In the genomic region with DNA sequence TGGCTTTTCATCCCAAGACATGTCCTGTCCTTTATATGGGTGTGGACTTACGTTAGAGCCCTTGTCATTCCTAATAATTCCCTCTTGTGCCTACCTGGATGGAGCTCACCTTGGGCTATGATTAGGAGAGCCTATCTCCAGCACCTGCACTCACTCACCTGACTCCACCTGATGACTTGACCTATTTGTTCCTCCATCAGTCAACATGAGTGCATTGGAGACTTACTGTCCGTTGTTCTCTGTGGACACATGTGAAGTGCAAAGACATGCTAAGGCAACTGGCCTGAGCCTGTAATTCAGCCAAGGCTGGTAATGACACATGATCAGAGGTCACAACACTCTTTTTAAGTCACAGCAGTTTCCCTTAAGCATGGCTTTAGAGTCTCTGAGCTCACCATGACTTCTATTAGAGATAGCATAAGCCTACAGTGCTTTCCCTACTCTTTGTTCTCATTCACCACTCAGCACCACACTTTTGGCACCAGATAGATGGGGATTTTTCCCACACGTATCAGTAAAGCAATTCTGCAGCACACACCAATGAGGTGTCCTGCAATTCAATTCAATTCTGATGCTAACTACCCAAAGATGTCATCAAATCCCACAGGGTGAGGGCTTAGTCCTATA, we compare ENCODE assay signal across 27 cellular contexts.
"Had no signal": no experiment of that assay in that cellular context is flagged by ENCODE, and none has a peak within 500 bp of the region (broad histone marks: within the 10 kb centered on the region; RNA-seq: fewer than 3 reads in every experiment).

No MANE protein-coding gene starts in this region.

- H3K9me3 ChIP-seq: testis, thyroid gland had no signal

- H3K27ac ChIP-seq: stomach, suprapubic skin, testis, thoracic aorta, thyroid gland, tibial artery, tibial nerve, transverse colon, upper lobe of right lung, uterus, vagina had no signal

- H3K36me3 ChIP-seq: stomach, suprapubic skin, thoracic aorta, thyroid gland, tibial artery, tibial nerve, transverse colon, upper lobe of left lung, upper lobe of right lung, uterus, vagina had no signal

- FAIRE-seq: urothelium cell line had no signal

- DNase-seq: stimulated activated CD4-positive, alpha-beta T cell treated with anti-CD3 and anti-CD28 coated beads, Interleukin-2, amount 100 ng/mL, for 48 hours; stimulated activated CD4-positive, alpha-beta T cell treated with anti-CD3 and anti-CD28 coated beads, Interleukin-4, amount 100 ng/mL, for 1 hour; stimulated activated CD4-positive, alpha-beta T cell treated with anti-CD3 and anti-CD28 coated beads, Interleukin-4, amount 100 ng/mL, for 24 hours; stimulated activated CD4-positive, alpha-beta T cell treated with anti-CD3 and anti-CD28 coated beads, Interleukin-4, amount 100 ng/mL, for 4 hours; stimulated activated CD8-positive, alpha-beta memory T cell treated with anti-CD3 and anti-CD28 coated beads, Interleukin-4, amount 100 ng/mL, for 48 hours; stimulated activated naive B cell treated with anti-CD40 and anti-IgM and Interleukin-4, amounts not matched to agents 10 μg/mL and 1 μg/mL and 100 μg/mL, for 72 hours; stimulated activated naive CD4-positive, alpha-beta T cell; stimulated activated naive CD4-positive, alpha-beta T cell treated with Interleukin-2 at 50 U/mL for 16 hours; stimulated activated naive CD8-positive, alpha-beta T cell treated with anti-CD3 and anti-CD28 coated beads, Interleukin-15, amount 100 ng/mL, for 72 hours; stimulated activated naive CD8-positive, alpha-beta T cell treated with anti-CD3 and anti-CD28 coated beads, Interleukin-15, Interleukin-2, amounts not matched to agents 100 U/mL and 50 U/mL, for 24 hours; stomach; substantia nigra; testis; thyroid gland; tibial artery; transverse colon; trophoblast cell; upper lobe of left lung; upper lobe of right lung; uterus had no signal

- H3K4me1 ChIP-seq: stomach, suprapubic skin, thyroid gland, tibial artery, tibial nerve, transverse colon, upper lobe of left lung, upper lobe of right lung, uterus, vagina had no signal

- H3K27me3 ChIP-seq: stomach, suprapubic skin, testis, thyroid gland, tibial artery, tibial nerve, transverse colon, upper lobe of left lung, upper lobe of right lung, uterus, vagina had no signal

- H3K4me3 ChIP-seq: stomach, suprapubic skin, testis, thoracic aorta, thyroid gland, tibial artery, tibial nerve, transverse colon, upper lobe of left lung, upper lobe of right lung, uterus, vagina had no signal

- ATAC-seq: stimulated activated effector memory CD8-positive, alpha-beta T cell treated with anti-CD3 and anti-CD28 coated beads, Interleukin-12 subunit alpha, Interleukin-12 subunit beta, amount 100 ng/mL, for 72 hours; stimulated activated memory B cell treated with anti-CD40 and anti-IgM and Interleukin-4, amounts not matched to agents 10 μg/mL and 1 μg/mL and 100 μg/mL, for 72 hours; stimulated activated naive B cell treated with anti-CD40 and anti-IgM and Interleukin-4, amounts not matched to agents 10 μg/mL and 1 μg/mL and 100 μg/mL, for 72 hours; stimulated activated naive CD8-positive, alpha-beta T cell treated with anti-CD3 and anti-CD28 coated beads, Interleukin-15, amount 100 ng/mL, for 72 hours; stimulated activated naive CD8-positive, alpha-beta T cell treated with anti-CD3 and anti-CD28 coated beads, Interleukin-15, Interleukin-2, amounts not matched to agents 100 U/mL and 50 U/mL, for 24 hours; upper lobe of right lung had no signal
